In the genomic region with DNA sequence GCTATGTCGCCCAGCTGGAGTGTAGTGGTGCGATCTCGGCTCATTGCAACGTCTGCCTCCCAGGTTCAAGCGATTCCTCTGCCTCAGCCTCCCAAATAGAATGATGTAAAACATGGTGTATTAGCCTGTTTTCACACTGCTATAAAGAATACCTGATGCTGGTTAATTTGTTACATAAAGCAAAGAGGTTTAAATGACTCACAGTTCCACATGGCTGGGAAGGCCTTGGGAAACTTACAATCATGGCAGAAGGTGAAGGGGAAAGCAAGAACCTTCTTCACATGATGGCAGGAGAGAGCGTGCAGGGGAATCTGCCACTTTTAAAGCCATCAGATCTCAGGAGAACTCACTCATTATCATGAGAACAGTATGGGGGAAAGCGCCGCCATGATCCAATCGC, we compare ENCODE assay signal across 29 cellular contexts.
"Had no signal": no experiment of that assay in that cellular context is flagged by ENCODE, and none has a peak within 500 bp of the region (broad histone marks: within the 10 kb centered on the region; RNA-seq: fewer than 3 reads in every experiment).

No MANE protein-coding gene starts in this region.

- H3K36me3 Mint-ChIP-seq: mesothelial cell of epicardium; naive B cell; natural killer cell; stimulated activated effector memory CD8-positive, alpha-beta T cell treated with anti-CD3 and anti-CD28 coated beads, Interleukin-12 subunit alpha, Interleukin-12 subunit beta, amount 100 ng/mL, for 72 hours had no signal

- FAIRE-seq: keratinocyte, urothelium cell line had no signal

- H3K27ac ChIP-seq: left lung, lower lobe of right lung, ovary, skin epidermis, suprapubic skin, thoracic aorta, tibial artery, upper lobe of right lung had no signal

- DNase-seq: hippocampal formation; left colon; left lung; lower lobe of right lung; mammary epithelial cell; mesenchymal stem cell; naive B cell; natural killer cell; ovary; retina; right cardiac atrium; stimulated activated CD4-positive, alpha-beta T cell treated with anti-CD3 and anti-CD28 coated beads, Interleukin-12 subunit alpha, Interleukin-12 subunit beta, amount 100 ng/mL, for 4 hours; stimulated activated CD4-positive, alpha-beta T cell treated with anti-CD3 and anti-CD28 coated beads, Interleukin-15, amount 100 ng/mL, for 24 hours; stimulated activated CD4-positive, alpha-beta T cell treated with anti-CD3 and anti-CD28 coated beads, Interleukin-2, amount 100 ng/mL, for 24 hours; stimulated activated CD4-positive, alpha-beta T cell treated with anti-CD3 and anti-CD28 coated beads, Interleukin-4, amount 100 ng/mL, for 1 hour; stimulated activated naive CD4-positive, alpha-beta T cell; tibial artery; trophoblast cell; upper lobe of right lung had no signal

- H3K27ac Mint-ChIP-seq: mesothelial cell of epicardium; naive B cell; natural killer cell; progenitor cell of endocrine pancreas; stimulated activated effector memory CD8-positive, alpha-beta T cell treated with anti-CD3 and anti-CD28 coated beads, Interleukin-12 subunit alpha, Interleukin-12 subunit beta, amount 100 ng/mL, for 72 hours; stimulated activated naive CD8-positive, alpha-beta T cell treated with anti-CD3 and anti-CD28 coated beads, Interleukin-15, Interleukin-2, amounts not matched to agents 100 ng/mL and 50 ng/mL, for 24 hours had no signal

- H3K9me3 Mint-ChIP-seq: mesothelial cell of epicardium; stimulated activated naive CD8-positive, alpha-beta T cell treated with anti-CD3 and anti-CD28 coated beads, Interleukin-15, Interleukin-2, amounts not matched to agents 100 ng/mL and 50 ng/mL, for 24 hours had no signal

- ATAC-seq: left colon; left lung; lower lobe of right lung; natural killer cell; right cardiac atrium; sciatic nerve; stimulated activated effector memory CD8-positive, alpha-beta T cell treated with anti-CD3 and anti-CD28 coated beads, Interleukin-12 subunit alpha, Interleukin-12 subunit beta, amount 100 ng/mL, for 72 hours; upper lobe of right lung had no signal

- H3K4me1 ChIP-seq: left lung, lower lobe of right lung, suprapubic skin, tibial artery, upper lobe of right lung had no signal

- H3K4me1 Mint-ChIP-seq: mesothelial cell of epicardium; naive B cell; natural killer cell; stimulated activated effector memory CD8-positive, alpha-beta T cell treated with anti-CD3 and anti-CD28 coated beads, Interleukin-12 subunit alpha, Interleukin-12 subunit beta, amount 100 ng/mL, for 72 hours had no signal

- H3K27me3 Mint-ChIP-seq: naive B cell; progenitor cell of endocrine pancreas; stimulated activated naive CD8-positive, alpha-beta T cell treated with anti-CD3 and anti-CD28 coated beads, Interleukin-15, Interleukin-2, amounts not matched to agents 100 ng/mL and 50 ng/mL, for 24 hours had no signal

- H3K4me3 Mint-ChIP-seq: mesothelial cell of epicardium; naive B cell; natural killer cell; stimulated activated effector memory CD8-positive, alpha-beta T cell treated with anti-CD3 and anti-CD28 coated beads, Interleukin-12 subunit alpha, Interleukin-12 subunit beta, amount 100 ng/mL, for 72 hours; stimulated activated naive CD8-positive, alpha-beta T cell treated with anti-CD3 and anti-CD28 coated beads, Interleukin-15, Interleukin-2, amounts not matched to agents 100 ng/mL and 50 ng/mL, for 24 hours had no signal

- H3K36me3 ChIP-seq: left lung, lower lobe of right lung, ovary, suprapubic skin, thoracic aorta, tibial artery, upper lobe of right lung had no signal

- H3K9me3 ChIP-seq: left lung, lower lobe of right lung, ovary, suprapubic skin, thoracic aorta, tibial artery, upper lobe of right lung had no signal

- H3K4me3 ChIP-seq: left lung, lower lobe of right lung, ovary, skin epidermis, suprapubic skin, thoracic aorta, tibial artery, upper lobe of right lung had no signal
